ENCODE assay signal across 18 cellular contexts in genomic region chr7:150970424-150970823, GRCh38. TPM values are rescaled to one million over a fixed set of nuclear protein-coding genes. Genes with fewer than 3 reads are reported as not detected.
"Had no signal": no experiment of that assay in that cellular context is flagged by ENCODE, and none has a peak within 500 bp of the region (broad histone marks: within the 10 kb centered on the region; RNA-seq: fewer than 3 reads in every experiment).

No MANE protein-coding gene starts in this region.

- H3K4me3 Mint-ChIP-seq: activated B cell treated with CpG ODN at 0.5 μM for 24 hours; activated CD4-positive, alpha-beta T cell treated with anti-CD3 and anti-CD28 coated beads, Interleukin-2, amount 10 ng/mL, durations not matched to agents 24 days and 14 days; activated CD8-positive, alpha-beta T cell treated with anti-CD3 and anti-CD28 coated beads, Interleukin-2, amount 10 ng/mL, durations not matched to agents 7 days and 5 days; activated naive CD8-positive, alpha-beta T cell had no signal

- H3K4me1 ChIP-seq: foreskin keratinocyte had no signal

- DNase-seq: activated B cell treated with CpG ODN at 0.5 μM for 24 hours; activated CD4-positive, alpha-beta T cell treated with anti-CD3 and anti-CD28 coated beads, Interleukin-2, amount 10 ng/mL, durations not matched to agents 24 days and 14 days; activated CD8-positive, alpha-beta memory T cell treated with anti-CD3 and anti-CD28 coated beads, Interleukin-2, amount 50 U/mL, for 4 hours; activated CD8-positive, alpha-beta T cell treated with anti-CD3 and anti-CD28 coated beads, Interleukin-2, amount 10 ng/mL, durations not matched to agents 7 days and 5 days; activated gamma-delta T cell; activated T-cell treated with anti-CD3 and anti-CD28 coated beads, Interleukin-2, amount 50 U/mL, for 48 hours; body of pancreas; cortex of kidney; effector CD4-positive, alpha-beta T cell; foreskin keratinocyte; mesendoderm; small intestine; stimulated activated naive CD8-positive, alpha-beta T cell treated with anti-CD3 and anti-CD28 coated beads, Interleukin-15, Interleukin-2, amounts not matched to agents 100 U/mL and 50 U/mL, for 24 hours; T-helper 2 cell had no signal

- H3K27ac ChIP-seq: body of pancreas, foreskin keratinocyte, left lung, neutrophil had no signal

- H3K27me3 Mint-ChIP-seq: activated naive CD8-positive, alpha-beta T cell had no signal

- H3K27ac Mint-ChIP-seq: activated B cell treated with CpG ODN at 0.5 μM for 24 hours; activated CD4-positive, alpha-beta T cell treated with anti-CD3 and anti-CD28 coated beads, Interleukin-2, amount 10 ng/mL, durations not matched to agents 24 days and 14 days; activated CD8-positive, alpha-beta T cell treated with anti-CD3 and anti-CD28 coated beads, Interleukin-2, amount 10 ng/mL, durations not matched to agents 7 days and 5 days; activated naive CD8-positive, alpha-beta T cell had no signal

- H3K9me3 ChIP-seq: body of pancreas, left lung, neutrophil, SJCRH30 had no signal

- H3K36me3 Mint-ChIP-seq: activated naive CD8-positive, alpha-beta T cell had no signal

- H3K9me3 Mint-ChIP-seq: activated B cell treated with CpG ODN at 0.5 μM for 24 hours; activated CD4-positive, alpha-beta T cell treated with anti-CD3 and anti-CD28 coated beads, Interleukin-2, amount 10 ng/mL, durations not matched to agents 24 days and 14 days had no signal

- ATAC-seq: activated CD8-positive, alpha-beta T cell treated with anti-CD3 and anti-CD28 coated beads, Interleukin-2, amount 10 ng/mL, durations not matched to agents 7 days and 5 days; body of pancreas; foreskin keratinocyte; left lung; stimulated activated naive CD8-positive, alpha-beta T cell treated with anti-CD3 and anti-CD28 coated beads, Interleukin-15, Interleukin-2, amounts not matched to agents 100 U/mL and 50 U/mL, for 24 hours had no signal

- H3K27me3 ChIP-seq: body of pancreas, SJCRH30 had no signal

- H3K36me3 ChIP-seq: left lung, neutrophil, SJCRH30 had no signal

- H3K4me3 ChIP-seq: body of pancreas, left lung, SJCRH30 had no signal

RNA-seq across cellular contexts. Expression of gene KCNH2, which starts 7.7 kb away (rescaled TPM):
- total RNA-seq: activated CD8-positive, alpha-beta T cell treated with anti-CD3 and anti-CD28 coated beads, Interleukin-2, amount 10 ng/mL, durations not matched to agents 7 days and 5 days; foreskin keratinocyte had no signal
- polyA plus RNA-seq: foreskin keratinocyte had no signal

RNA-seq across cellular contexts. Expression of gene ATG9B, which starts 53.9 kb away (rescaled TPM):
- total RNA-seq: body of pancreas had no signal
